In the genomic region with DNA sequence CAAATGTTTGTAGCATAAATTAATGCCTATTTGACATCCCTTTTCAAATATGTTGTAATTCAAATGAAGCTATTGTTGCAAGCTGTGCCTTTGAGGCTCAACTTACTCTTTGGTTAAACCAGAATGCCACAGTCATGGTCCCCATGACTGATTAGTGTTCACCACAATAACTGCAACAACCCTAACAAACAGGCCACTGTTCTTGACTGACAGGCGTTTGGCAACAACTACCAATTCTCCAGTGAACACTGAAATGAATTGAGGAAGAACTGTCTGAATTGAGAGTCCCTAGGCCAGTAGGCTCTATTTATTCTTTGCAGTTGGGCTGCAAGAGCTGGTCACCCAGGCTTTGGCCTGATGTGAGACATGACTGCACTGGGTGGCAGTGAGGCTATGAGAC, we compare ENCODE assay signal across 1 cellular context.
TF ChIP-seq lines count a peak whose summit lies in the region.

No MANE protein-coding gene starts in this region.

TF ChIP-seq in WTC11, 78 proteins besides CTCF, POLR2A, EP300 and RAD21 (continued from another document):
- TF ChIP-seq, protein P1, sequence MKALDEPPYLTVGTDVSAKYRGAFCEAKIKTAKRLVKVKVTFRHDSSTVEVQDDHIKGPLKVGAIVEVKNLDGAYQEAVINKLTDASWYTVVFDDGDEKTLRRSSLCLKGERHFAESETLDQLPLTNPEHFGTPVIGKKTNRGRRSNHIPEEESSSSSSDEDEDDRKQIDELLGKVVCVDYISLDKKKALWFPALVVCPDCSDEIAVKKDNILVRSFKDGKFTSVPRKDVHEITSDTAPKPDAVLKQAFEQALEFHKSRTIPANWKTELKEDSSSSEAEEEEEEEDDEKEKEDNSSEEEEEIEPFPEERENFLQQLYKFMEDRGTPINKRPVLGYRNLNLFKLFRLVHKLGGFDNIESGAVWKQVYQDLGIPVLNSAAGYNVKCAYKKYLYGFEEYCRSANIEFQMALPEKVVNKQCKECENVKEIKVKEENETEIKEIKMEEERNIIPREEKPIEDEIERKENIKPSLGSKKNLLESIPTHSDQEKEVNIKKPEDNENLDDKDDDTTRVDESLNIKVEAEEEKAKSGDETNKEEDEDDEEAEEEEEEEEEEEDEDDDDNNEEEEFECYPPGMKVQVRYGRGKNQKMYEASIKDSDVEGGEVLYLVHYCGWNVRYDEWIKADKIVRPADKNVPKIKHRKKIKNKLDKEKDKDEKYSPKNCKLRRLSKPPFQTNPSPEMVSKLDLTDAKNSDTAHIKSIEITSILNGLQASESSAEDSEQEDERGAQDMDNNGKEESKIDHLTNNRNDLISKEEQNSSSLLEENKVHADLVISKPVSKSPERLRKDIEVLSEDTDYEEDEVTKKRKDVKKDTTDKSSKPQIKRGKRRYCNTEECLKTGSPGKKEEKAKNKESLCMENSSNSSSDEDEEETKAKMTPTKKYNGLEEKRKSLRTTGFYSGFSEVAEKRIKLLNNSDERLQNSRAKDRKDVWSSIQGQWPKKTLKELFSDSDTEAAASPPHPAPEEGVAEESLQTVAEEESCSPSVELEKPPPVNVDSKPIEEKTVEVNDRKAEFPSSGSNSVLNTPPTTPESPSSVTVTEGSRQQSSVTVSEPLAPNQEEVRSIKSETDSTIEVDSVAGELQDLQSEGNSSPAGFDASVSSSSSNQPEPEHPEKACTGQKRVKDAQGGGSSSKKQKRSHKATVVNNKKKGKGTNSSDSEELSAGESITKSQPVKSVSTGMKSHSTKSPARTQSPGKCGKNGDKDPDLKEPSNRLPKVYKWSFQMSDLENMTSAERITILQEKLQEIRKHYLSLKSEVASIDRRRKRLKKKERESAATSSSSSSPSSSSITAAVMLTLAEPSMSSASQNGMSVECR (CRISPR knock-in tag; IDR thresholded peaks at IDR 0.05; ENCODE audit: borderline replicate concordance) = no peak
- no peak for TF ChIP-seq SP1 (CRISPR knock-in tag; conservative IDR thresholded peaks at IDR 0.05)
